ENCODE assay signal across 8 cellular contexts in genomic region chr1:10939654-10940450, GRCh38.
DNase-seq lines count a peak whose midpoint lies in the region; ATAC-seq and TF ChIP-seq lines count a peak whose summit lies in the region.

No MANE protein-coding gene starts in this region.

- H3K36me3 Mint-ChIP-seq in T-helper 2 cell treated with Interferon-gamma antibody and Interleukin-4, amounts not matched to agents 5 μg/mL and 100 μg/mL, for 36 hours (ENCODE audit: low read depth): no peaks in the 10 kb centered on the region
- no peaks in the 10 kb centered on the region for H3K36me3 Mint-ChIP-seq in immature natural killer cell

- peaks cover 33% of the 10 kb centered on the region for H3K4me1 Mint-ChIP-seq in T-helper 2 cell treated with Interferon-gamma antibody and Interleukin-4, amounts not matched to agents 5 μg/mL and 100 μg/mL, for 36 hours (ENCODE audit: low read depth)
- H3K4me1 Mint-ChIP-seq in immature natural killer cell: peaks cover 12 to 19% of the 10 kb centered on the region in 2 donors

- no peak overlapping the region for H3K27ac ChIP-seq in adrenal gland

- intact Hi-C loops in adrenal gland (cut with DNase I): loop anchor here in 1 of 2 donors (10.0 kb wide), 1 partner anchor 435 kb away; no protein-coding TSS in a partner anchor

- H3K4me3 ChIP-seq in adrenal gland: no peak overlapping the region

- no peaks in the 10 kb centered on the region for H3K9me3 ChIP-seq in adrenal gland (replicated peaks in 1 of 3)

- peaks cover 56% of the 10 kb centered on the region for H3K27me3 Mint-ChIP-seq in T-helper 2 cell treated with Interferon-gamma antibody and Interleukin-4, amounts not matched to agents 5 μg/mL and 100 μg/mL, for 36 hours (ENCODE audit: low read depth)
- H3K27me3 Mint-ChIP-seq in immature natural killer cell (ENCODE audit: low read depth in 3 of 3): peaks cover 4 to 14% (median 7%) of the 10 kb centered on the region in 3 donors

- H3K36me3 ChIP-seq in adrenal gland (replicated peaks in 1 of 2): no peaks in the 10 kb centered on the region

- no peak for TF ChIP-seq CTCF in adrenal gland (IDR thresholded peaks at IDR 0.05)

- WGBS in adrenal gland, 4 donors: 56 to 63% (median 62%) methylated on average over 19 to 20 of the region's 20 CpGs

- H3K27me3 ChIP-seq in adrenal gland: no peaks in the 10 kb centered on the region

- no peak for TF ChIP-seq POLR2A in adrenal gland (IDR thresholded peaks at IDR 0.05)

- no peaks in the 10 kb centered on the region for H3K9me3 Mint-ChIP-seq in T-helper 2 cell treated with Interferon-gamma antibody and Interleukin-4, amounts not matched to agents 5 μg/mL and 100 μg/mL, for 36 hours
- no peaks in the 10 kb centered on the region for H3K9me3 Mint-ChIP-seq in immature natural killer cell

- peak; percentile 44 for DNase-seq in CD1c-positive myeloid dendritic cell (ENCODE audit: extremely low spot score)
- DNase-seq in T-helper 2 cell treated with Interferon-gamma antibody and Interleukin-4, amounts not matched to agents 5 μg/mL and 100 μg/mL, for 36 hours (ENCODE audit: low spot score): peak; percentile 70
- no peak for DNase-seq in immature natural killer cell
- no peak for DNase-seq in adrenal gland

- peak overlapping the region; percentile 72 for H3K4me3 Mint-ChIP-seq in T-helper 2 cell treated with Interferon-gamma antibody and Interleukin-4, amounts not matched to agents 5 μg/mL and 100 μg/mL, for 36 hours
- H3K4me3 Mint-ChIP-seq in immature natural killer cell: peak overlapping the region in 4 of 5 donors; percentile 31 to 58 (median 50)

- H3K27ac Mint-ChIP-seq in T-helper 2 cell treated with Interferon-gamma antibody and Interleukin-4, amounts not matched to agents 5 μg/mL and 100 μg/mL, for 36 hours: peak overlapping the region; percentile 38
- H3K27ac Mint-ChIP-seq in immature natural killer cell: peak overlapping the region in 3 of 6 donors; percentile 3 to 82 (median 27)

- peaks cover 0 to 15% of the 10 kb centered on the region in 2 donors for H3K4me1 ChIP-seq in adrenal gland (replicated peaks in 1 of 2)

- peak; percentile 54 for ATAC-seq in GM21825 (IDR thresholded peaks at IDR 0.05; ENCODE audit: unreplicated experiment)
- no peak for ATAC-seq in HG03045 (IDR thresholded peaks at IDR 0.05; ENCODE audit: unreplicated experiment)
- ATAC-seq in esophagus mucosa: no peak
- no peak for ATAC-seq in HG02759 (IDR thresholded peaks at IDR 0.05; ENCODE audit: unreplicated experiment)

Comparison
In these comparisons a context has a peak if more than half of its experiments do, and no peak if none do; other contexts are left out.
1. DNase-seq: peak in CD1c-positive myeloid dendritic cell (single experiment) and T-helper 2 cell treated with Interferon-gamma antibody and Interleukin-4, amounts not matched to agents 5 μg/mL and 100 μg/mL, for 36 hours (single experiment); none in immature natural killer cell (0 of 3) and adrenal gland (0 of 7).